In the genomic region with DNA sequence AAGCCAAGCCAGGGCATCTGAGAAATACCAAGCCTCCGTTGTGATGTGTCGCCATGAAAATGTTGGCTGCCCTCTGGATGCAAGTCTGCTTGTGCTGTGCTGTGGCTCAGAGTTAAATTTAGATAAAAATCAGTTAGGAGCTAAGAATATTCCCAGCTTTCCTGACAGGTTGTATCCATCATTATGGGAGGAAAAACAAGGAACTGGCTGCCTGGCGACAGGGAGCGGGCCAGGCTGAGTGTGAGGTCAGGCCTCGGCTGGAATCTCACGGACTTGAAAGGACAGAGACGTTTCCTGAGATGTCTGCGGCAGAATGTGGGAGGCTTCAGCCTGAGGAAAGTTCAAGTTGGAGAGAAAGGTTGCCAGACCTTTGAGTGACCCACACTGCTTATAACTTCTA, we compare ENCODE assay signal across 10 cellular contexts.
DNase-seq lines count a peak whose midpoint lies in the region; TF ChIP-seq lines count a peak whose summit lies in the region.
"Had no signal": no experiment of that assay in that cellular context is flagged by ENCODE, and none has a peak within 500 bp of the region (broad histone marks: within the 10 kb centered on the region; RNA-seq: fewer than 3 reads in every experiment).

No MANE protein-coding gene starts in this region.

- H3K9me3 Mint-ChIP-seq in MCF 10A (ENCODE audit: unreplicated experiment), result no peaks in the 10 kb centered on the region
- H3K9me3 Mint-ChIP-seq: central memory CD8-positive, alpha-beta T cell had no signal

- intact Hi-C loops in MCF 10A (cut with micrococcal nuclease) (no loop called here), posterior vena cava (cut with DNase I) (no loop called here)

- H3K27me3 Mint-ChIP-seq in MCF 10A (ENCODE audit: insufficient read depth, unreplicated experiment), result no peaks in the 10 kb centered on the region

- no peak for TF ChIP-seq CTCF in MCF 10A (IDR thresholded peaks at IDR 0.05; ENCODE audit: unreplicated experiment)
- no peak for TF ChIP-seq CTCF in right atrium auricular region (IDR thresholded peaks at IDR 0.05)

- no peak overlapping the region for H3K4me3 ChIP-seq in right atrium auricular region

- in situ Hi-C loops in KBM-7 (cut with MboI; ENCODE audit: low pct_unique_long_range_greater_than_20kb, low sequenced_read_pairs), result no loop called here

- peaks cover 0 to 39% of the 10 kb centered on the region in 2 donors for H3K4me1 ChIP-seq in right atrium auricular region

- peak overlapping the region; percentile 59 for H3K27ac Mint-ChIP-seq in MCF 10A (ENCODE audit: low read depth, unreplicated experiment)

- H3K27ac ChIP-seq in right atrium auricular region, result peak overlapping the region; percentile 81 to 88

- H3K4me3 Mint-ChIP-seq in MCF 10A (ENCODE audit: unreplicated experiment), result no peak overlapping the region
- H3K4me3 Mint-ChIP-seq: central memory CD8-positive, alpha-beta T cell had no signal

- no peaks in the 10 kb centered on the region for H3K27me3 ChIP-seq in right atrium auricular region

- no peaks in the 10 kb centered on the region for H3K36me3 Mint-ChIP-seq in MCF 10A (ENCODE audit: insufficient read depth, unreplicated experiment)

- CTCF ChIA-PET in MCF 10A (lab: Yijun Ruan, JAX), result no interaction called here

- BruUV-seq in MCF 10A (replicated peaks; lab: Mats Ljungman, UMichigan), result no TSS peak

- DNase-seq in A172 (ENCODE audit: low spot score) (peak; percentile 29), MCF 10A (ENCODE audit: unreplicated experiment) (no peak), right atrium auricular region (ENCODE audit: low spot score) (peak; percentile 61), posterior vena cava (ENCODE audit: low spot score) (peak; percentile 84), EL (no peak), DMS 273 (lab: John Stamatoyannopoulos, UW; ENCODE audit: unreplicated experiment) (no peak), KBM-7 (no peak), RKO (ENCODE audit: low spot score) (no peak)
- DNase-seq: MV-4-11 had no signal

- H3K4me1 Mint-ChIP-seq in MCF 10A (ENCODE audit: insufficient read depth, unreplicated experiment), result peaks cover 4% of the 10 kb centered on the region

- H3K9me3 ChIP-seq in right atrium auricular region, result no peaks in the 10 kb centered on the region

- POLR2A ChIA-PET in MCF 10A (lab: Yijun Ruan, JAX), result interaction anchor here (0.6 to 1.2 kb wide), 2 partner anchors 8 to 22 kb away, joined by 3 to 4 read pairs; no protein-coding TSS in a partner anchor

- H3K36me3 ChIP-seq in right atrium auricular region, result no peaks in the 10 kb centered on the region

Comparison
In these comparisons a context has a peak if more than half of its experiments do, and no peak if none do; other contexts are left out.
1. DNase-seq: peak in A172 (single experiment), right atrium auricular region (single experiment) and posterior vena cava (single experiment); none in MCF 10A (single experiment), EL (single experiment), DMS 273 (single experiment), KBM-7 (single experiment) and RKO (single experiment).